Comparison of ENCODE assay signal across 20 cellular contexts in genomic region chr7:45324683-45325237, GRCh38.
A peak's percentile ranks its signal among the peaks of the same experiment; 100 is the strongest.
DNase-seq lines count a peak whose midpoint lies in the region; ATAC-seq and TF ChIP-seq lines count a peak whose summit lies in the region.
"Had no signal": no experiment of that assay in that cellular context is flagged by ENCODE, and none has a peak within 500 bp of the region (broad histone marks: within the 10 kb centered on the region; RNA-seq: fewer than 3 reads in every experiment).

No MANE protein-coding gene starts in this region.

- TF ChIP-seq EP300 in Ishikawa (IDR thresholded peaks at IDR 0.05; ENCODE audit: borderline replicate concordance), result no peak

- H3K79me1 ChIP-seq in mesenchymal stem cell (replicated peaks; ENCODE audit: low read length, poor library complexity, severe bottlenecking), result no peaks in the 10 kb centered on the region

- no peak overlapping the region for H3K9ac ChIP-seq in mesenchymal stem cell (ENCODE audit: low read length)

- H3K23ac ChIP-seq in mesenchymal stem cell (ENCODE audit: low read length in 2 of 2), result no peak overlapping the region

- no peak overlapping the region for H2AFZ ChIP-seq in mesenchymal stem cell (ENCODE audit: low read depth, low read length)

- H2BK15ac ChIP-seq in mesenchymal stem cell (ENCODE audit: low read depth, poor library complexity, severe bottlenecking), result no peak overlapping the region

- no peak overlapping the region for H2BK12ac ChIP-seq in mesenchymal stem cell (ENCODE audit: low read length in 2 of 2)

- no peak overlapping the region for H3K4ac ChIP-seq in mesenchymal stem cell (ENCODE audit: low read depth in 1 of 2, low read length in 2 of 2)

- peak; percentile 55 for DNase-seq in DMS53 (lab: John Stamatoyannopoulos, UW)
- peak; percentile 68 for DNase-seq in NCI-H524 treated with DMSO at 0.1 percent for 48 hours (lab: John Stamatoyannopoulos, UW)
- DNase-seq in foreskin keratinocyte, result peak; percentile 4 to 43
- DNase-seq in mesenchymal stem cell, result no peak
- no peak for DNase-seq in midbrain (lab: John Stamatoyannopoulos, UW)
- no peak for DNase-seq in stimulated activated naive CD4-positive, alpha-beta T cell (lab: John Stamatoyannopoulos, UW)
- DNase-seq: activated CD4-positive, alpha-beta T cell treated with anti-CD3 and anti-CD28 coated beads for 1 hour; activated naive CD4-positive, alpha-beta T cell treated with Interleukin-2 at 50 U/mL for 16 hours; activated T-cell treated with anti-CD3 and anti-CD28 coated beads, Interleukin-2, amount 50 U/mL, for 4 hours; amniotic stem cell; CD4-positive, alpha-beta memory T cell; DMS153; HCEC 1CT; IMR-90; MG63; NCI-H526 treated with DMSO at 0.1 percent for 48 hours; SHP77; substantia nigra; T-cell had no signal

- peaks cover 7% of the 10 kb centered on the region for H3K9me3 ChIP-seq in mesenchymal stem cell (ENCODE audit: control insufficient read depth, low read length)
- H3K9me3 ChIP-seq: MG63 had no signal

- H3K4me1 ChIP-seq in foreskin keratinocyte, result no peaks in the 10 kb centered on the region
- H3K4me1 ChIP-seq in mesenchymal stem cell (ENCODE audit: control insufficient read depth, insufficient read depth, low read depth, low read length), result no peaks in the 10 kb centered on the region

- H3K18ac ChIP-seq in mesenchymal stem cell (ENCODE audit: low read depth in 1 of 2, low read length in 2 of 2), result no peak overlapping the region

- H3K27ac ChIP-seq in foreskin keratinocyte (no peak overlapping the region), mesenchymal stem cell (ENCODE audit: low read length, poor library complexity, severe bottlenecking) (no peak overlapping the region)

- no peak overlapping the region for H3K14ac ChIP-seq in mesenchymal stem cell (ENCODE audit: low read length in 2 of 2)

- no peak overlapping the region for H4K8ac ChIP-seq in mesenchymal stem cell (ENCODE audit: low read length)

- no peak overlapping the region for H3K4me3 ChIP-seq in mesenchymal stem cell (ENCODE audit: insufficient read depth in 1 of 2, low read depth in 1 of 2, low read length in 2 of 2)
- H3K4me3 ChIP-seq: MG63 had no signal

- 64% methylated on average over 4 of the region's 4 CpGs for WGBS in mesenchymal stem cell

- H2AK5ac ChIP-seq in mesenchymal stem cell (ENCODE audit: low read length, severe bottlenecking), result no peak overlapping the region

- no peaks in the 10 kb centered on the region for H3K36me3 ChIP-seq in mesenchymal stem cell (ENCODE audit: control insufficient read depth in 1 of 2, insufficient read depth in 2 of 2, low read depth in 1 of 2, low read length in 2 of 2)
- H3K36me3 ChIP-seq: MG63 had no signal

- H4K91ac ChIP-seq in mesenchymal stem cell (ENCODE audit: low read length), result no peak overlapping the region

- TF ChIP-seq CTCF in foreskin keratinocyte (conservative IDR thresholded peaks at IDR 0.05), result no peak

- H3K27me3 ChIP-seq in foreskin keratinocyte (peaks cover 4% of the 10 kb centered on the region), mesenchymal stem cell (ENCODE audit: control insufficient read depth in 1 of 2, insufficient read depth in 1 of 2, low read length in 2 of 2) (no peaks in the 10 kb centered on the region)
- H3K27me3 ChIP-seq: MG63 had no signal

- H3K4me2 ChIP-seq in mesenchymal stem cell (ENCODE audit: low read length, poor library complexity, severe bottlenecking), result no peak overlapping the region

- H2BK5ac ChIP-seq in mesenchymal stem cell (ENCODE audit: low read depth, low read length, poor library complexity, severe bottlenecking), result no peak overlapping the region

- H2BK120ac ChIP-seq in mesenchymal stem cell (ENCODE audit: low read depth, low read length), result no peak overlapping the region

- no peak for TF ChIP-seq RAD21 in Ishikawa (IDR thresholded peaks at IDR 0.05; ENCODE audit: low read depth)

- no peak for ATAC-seq in foreskin keratinocyte
- ATAC-seq: activated T-cell treated with anti-CD3 and anti-CD28 coated beads, Interleukin-2, amount 50 U/mL, for 4 hours; T-cell had no signal

TF ChIP-seq in Ishikawa, 13 proteins besides CTCF, POLR2A, EP300 and RAD21:
- no peak for TF ChIP-seq TEAD4 (IDR thresholded peaks at IDR 0.05)
- TF ChIP-seq MAX (IDR thresholded peaks at IDR 0.05), result peak; percentile 21; the same call in 1 of the 2 replicates
- TF ChIP-seq FOXM1 (IDR thresholded peaks at IDR 0.05; ENCODE audit: borderline replicate concordance, low read depth), result no peak
- no peak for TF ChIP-seq YY1 (IDR thresholded peaks at IDR 0.05; ENCODE audit: low read depth)
- no peak for TF ChIP-seq CEBPB (IDR thresholded peaks at IDR 0.05)
- TF ChIP-seq NFIC (IDR thresholded peaks at IDR 0.05), result peak; percentile 80
- no peak for TF ChIP-seq USF1 (IDR thresholded peaks at IDR 0.05)
- TF ChIP-seq TAF1 (IDR thresholded peaks at IDR 0.05; ENCODE audit: low read depth), result no peak
- TF ChIP-seq TCF12 (IDR thresholded peaks at IDR 0.05; ENCODE audit: low read depth), result no peak
- no peak for TF ChIP-seq EGR1 (IDR thresholded peaks at IDR 0.05)
- TF ChIP-seq REST (IDR thresholded peaks at IDR 0.05; ENCODE audit: low read depth), result no peak
- no peak for TF ChIP-seq ZBTB7A (IDR thresholded peaks at IDR 0.05; ENCODE audit: low read depth)
- TF ChIP-seq CREB1 (IDR thresholded peaks at IDR 0.05; ENCODE audit: low read depth), result no peak

Comparison
In these comparisons a context has a peak if more than half of its experiments do, and no peak if none do; other contexts are left out.
1. DNase-seq: peak in DMS53 (single experiment), NCI-H524 treated with DMSO at 0.1 percent for 48 hours (single experiment) and foreskin keratinocyte (2 of 2); none in mesenchymal stem cell (single experiment), midbrain (single experiment) and stimulated activated naive CD4-positive, alpha-beta T cell (0 of 6).